ENCODE assay signal across 8 cellular contexts in the genomic region with DNA sequence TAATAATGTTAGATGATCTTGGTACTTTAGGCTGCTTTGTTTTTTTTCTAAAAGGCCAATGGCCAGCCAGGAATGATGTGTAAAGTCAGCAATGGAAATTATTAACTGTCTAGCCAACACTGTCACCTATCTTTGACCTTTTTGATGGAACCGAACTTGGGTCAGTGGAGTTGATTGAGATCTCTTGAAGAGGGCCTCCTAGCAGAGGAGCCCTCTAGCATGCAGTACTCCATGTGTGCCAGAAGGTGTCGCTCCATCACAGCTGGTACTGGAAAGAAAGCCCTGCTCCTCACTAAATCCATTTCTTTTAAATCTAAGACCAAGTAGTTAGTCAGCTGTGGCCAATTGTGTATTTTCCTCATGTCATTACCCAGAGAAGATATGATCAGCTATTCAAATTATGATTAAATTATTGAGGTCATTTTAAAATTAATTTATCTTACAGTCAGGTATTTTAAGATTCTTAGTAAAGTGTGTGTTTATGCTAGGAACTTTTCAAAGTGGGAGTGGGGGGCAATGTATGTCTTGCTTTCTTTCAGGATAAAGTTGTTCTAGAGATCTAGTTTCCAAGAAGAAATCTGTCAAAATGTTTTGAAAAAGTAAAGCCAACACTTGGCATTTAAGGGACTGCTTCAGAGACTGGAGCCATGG. TPM values are rescaled to one million over a fixed set of nuclear protein-coding genes. Genes with fewer than 3 reads are reported as not detected.
DNase-seq lines count a peak whose midpoint lies in the region; ATAC-seq, FAIRE-seq and TF ChIP-seq lines count a peak whose summit lies in the region.

No MANE protein-coding gene starts in this region.

- H3K4me1 Mint-ChIP-seq in activated T-cell treated with anti-CD3 and anti-CD28 coated beads, Interleukin-2, amount 50 U/mL, for 24 hours (ENCODE audit: low read depth), result peaks cover 11% of the 10 kb centered on the region

- no peaks in the 10 kb centered on the region for H3K9me3 Mint-ChIP-seq in activated T-cell treated with anti-CD3 and anti-CD28 coated beads, Interleukin-2, amount 50 U/mL, for 24 hours

- H3K36me3 Mint-ChIP-seq in activated T-cell treated with anti-CD3 and anti-CD28 coated beads, Interleukin-2, amount 50 U/mL, for 24 hours (ENCODE audit: low read depth), result no peaks in the 10 kb centered on the region

- ATAC-seq in GM21423 (IDR thresholded peaks at IDR 0.05; ENCODE audit: unreplicated experiment), result peak; percentile 66
- peak; percentile 86 for ATAC-seq in omental fat pad (ENCODE audit: low FRiP score)

- no peak overlapping the region for H3K4me3 ChIP-seq in thyroid gland (replicated peaks in 1 of 3)

- intact Hi-C loops in thyroid gland (cut with DNase I), result loop anchor here (2.0 kb wide), 1 partner anchor 104 kb away; no protein-coding TSS in a partner anchor

- H3K27me3 ChIP-seq in thyroid gland, result no peaks in the 10 kb centered on the region

- H3K27me3 Mint-ChIP-seq in activated T-cell treated with anti-CD3 and anti-CD28 coated beads, Interleukin-2, amount 50 U/mL, for 24 hours, result peaks cover 3% of the 10 kb centered on the region

- 23 to 28% methylated on average over 2 of the region's 2 CpGs for whole genome bisulfite sequencing in thyroid gland, 2 donors

- no peaks in the 10 kb centered on the region for H3K9me3 ChIP-seq in thyroid gland

- peak in 2 of 3 donors; percentile 71 to 74 for TF ChIP-seq CTCF in omental fat pad (IDR thresholded peaks at IDR 0.05)
- TF ChIP-seq CTCF in thyroid gland (IDR thresholded peaks at IDR 0.05), result peak; percentile 94 to 99 (median 96)

- no peaks in the 10 kb centered on the region for H3K4me1 ChIP-seq in thyroid gland

- no peak overlapping the region for H3K27ac ChIP-seq in thyroid gland

- FAIRE-seq in HTR-8/SVneo (lab: Jason Lieb, UNC), result no peak

- H3K27ac Mint-ChIP-seq in activated T-cell treated with anti-CD3 and anti-CD28 coated beads, Interleukin-2, amount 50 U/mL, for 24 hours, result no peak overlapping the region

- no peaks in the 10 kb centered on the region for H3K36me3 ChIP-seq in thyroid gland

- DNase-seq in DMS153 treated with DMSO at 0.1 percent for 48 hours (lab: John Stamatoyannopoulos, UW; ENCODE audit: unreplicated experiment) (peak; percentile 27), HTR-8/SVneo (ENCODE audit: insufficient read length, low spot score) (peak; percentile 23), OCI-M1 (lab: John Stamatoyannopoulos, UW) (peak; percentile 89), fibroblast of peridontal ligament (ENCODE audit: extremely low read depth) (peak; percentile 83), omental fat pad (ENCODE audit: low spot score) (no peak), thyroid gland (peak; percentile 50 to 66)
- DNase-seq in activated T-cell treated with anti-CD3 and anti-CD28 coated beads, Interleukin-2, amount 50 U/mL, for 24 hours, result peak; percentile 57

- H3K4me3 Mint-ChIP-seq in activated T-cell treated with anti-CD3 and anti-CD28 coated beads, Interleukin-2, amount 50 U/mL, for 24 hours, result no peak overlapping the region

- no peak for TF ChIP-seq POLR2A in thyroid gland (IDR thresholded peaks at IDR 0.05)

RNA-seq across cellular contexts. Expression of a gene that starts 33.1 kb away (rescaled TPM):
- total RNA-seq in omental fat pad (10 to 100 TPM in 3 of 4 donors, 1 to 10 TPM in 1; 3.0 to 29.5 (median 11.9) TPM), thyroid gland (100 to 1,000 TPM in 1 of 4 donors, 10 to 100 TPM in 3; 66.8 to 101 (median 93.0) TPM)
